In genomic region chr9:94167055-94167346, GRCh38 we compare ENCODE assay signal across 8 cellular contexts.
A peak's percentile ranks its signal among the peaks of the same experiment; 100 is the strongest.
DNase-seq lines count a peak whose midpoint lies in the region; ATAC-seq, FAIRE-seq and TF ChIP-seq lines count a peak whose summit lies in the region.

No MANE protein-coding gene starts in this region.

- H3K9ac ChIP-seq in smooth muscle cell (ENCODE audit: low read depth): peak overlapping the region; percentile 80

- no peak for DNase-seq in activated T-cell treated with anti-CD3 and anti-CD28 coated beads, Interleukin-2, amount 50 U/mL, for 4 hours
- no peak for DNase-seq in activated T-cell treated with anti-CD3 and anti-CD28 coated beads, Interleukin-2, amount 50 U/mL, for 48 hours
- DNase-seq in glutamatergic neuron (no peak), smooth muscle cell (lab: John Stamatoyannopoulos, UW; ENCODE audit: unreplicated experiment) (no peak), AG08396 (ENCODE audit: low spot score) (no peak), D721Med (ENCODE audit: insufficient read length, low spot score) (no peak)

- no peaks in the 10 kb centered on the region for H3K27me3 Mint-ChIP-seq in activated T-cell treated with anti-CD3 and anti-CD28 coated beads, Interleukin-2, amount 50 U/mL, for 4 hours (ENCODE audit: low read depth)
- H3K27me3 Mint-ChIP-seq in glutamatergic neuron (ENCODE audit: unreplicated experiment): peaks cover 7% of the 10 kb centered on the region

- peaks cover 51% of the 10 kb centered on the region for H3K4me1 Mint-ChIP-seq in activated T-cell treated with anti-CD3 and anti-CD28 coated beads, Interleukin-2, amount 50 U/mL, for 4 hours (ENCODE audit: low read depth)
- H3K4me1 Mint-ChIP-seq in glutamatergic neuron (ENCODE audit: low read depth, unreplicated experiment): peaks cover 13% of the 10 kb centered on the region

- H3K36me3 ChIP-seq in smooth muscle cell (ENCODE audit: low read depth): no peaks in the 10 kb centered on the region

- H3K79me2 ChIP-seq in smooth muscle cell (ENCODE audit: low read depth): peaks cover 50% of the 10 kb centered on the region

- H4K20me1 ChIP-seq in smooth muscle cell (ENCODE audit: low read depth): peaks cover 52% of the 10 kb centered on the region

- H3K4me2 ChIP-seq in smooth muscle cell: peak overlapping the region; percentile 92

- no peaks in the 10 kb centered on the region for H3K27me3 ChIP-seq in smooth muscle cell (ENCODE audit: low read depth)

- H2AFZ ChIP-seq in smooth muscle cell (ENCODE audit: low read depth): no peak overlapping the region

- H3K4me1 ChIP-seq in smooth muscle cell (ENCODE audit: low read depth): peaks cover 27% of the 10 kb centered on the region

- WGBS in smooth muscle cell (ENCODE audit: low lambda C conversion rate): under 1% methylated on average over 14 of the region's 19 CpGs

- no peak for FAIRE-seq in D721Med (lab: Jason Lieb, UNC)

- peaks cover 4% of the 10 kb centered on the region for H3F3A ChIP-seq in smooth muscle cell (ENCODE audit: low read depth)

- peak overlapping the region; percentile 99 for H3K27ac ChIP-seq in VCaP
- peak overlapping the region; percentile 100 for H3K27ac ChIP-seq in smooth muscle cell (ENCODE audit: low read depth)

- no peak for ATAC-seq in activated T-cell treated with anti-CD3 and anti-CD28 coated beads, Interleukin-2, amount 50 U/mL, for 4 hours
- ATAC-seq in HG03571 (IDR thresholded peaks at IDR 0.05; ENCODE audit: unreplicated experiment): no peak

- no peak for TF ChIP-seq CTCF in VCaP (conservative IDR thresholded peaks at IDR 0.05)
- no peak for TF ChIP-seq CTCF in glutamatergic neuron (IDR thresholded peaks at IDR 0.05; ENCODE audit: partially characterized antibody, unreplicated experiment)
- TF ChIP-seq CTCF in smooth muscle cell (IDR thresholded peaks at IDR 0.05; ENCODE audit: borderline replicate concordance, insufficient read depth, poor library complexity, severe bottlenecking): no peak
- TF ChIP-seq CTCF in D721Med (IDR thresholded peaks at IDR 0.05; ENCODE audit: insufficient read depth, missing control alignments): no peak

- peak overlapping the region; percentile 88 for H3K4me3 ChIP-seq in smooth muscle cell

- H3K36me3 Mint-ChIP-seq in activated T-cell treated with anti-CD3 and anti-CD28 coated beads, Interleukin-2, amount 50 U/mL, for 4 hours (ENCODE audit: insufficient read depth): peaks cover 5% of the 10 kb centered on the region
- no peaks in the 10 kb centered on the region for H3K36me3 Mint-ChIP-seq in glutamatergic neuron (ENCODE audit: unreplicated experiment)

- peak overlapping the region; percentile 86 for H3K4me3 Mint-ChIP-seq in activated T-cell treated with anti-CD3 and anti-CD28 coated beads, Interleukin-2, amount 50 U/mL, for 4 hours
- peak overlapping the region; percentile 94 for H3K4me3 Mint-ChIP-seq in glutamatergic neuron (ENCODE audit: unreplicated experiment)

- H3K27ac Mint-ChIP-seq in glutamatergic neuron (ENCODE audit: unreplicated experiment): peak overlapping the region; percentile 71

- no peaks in the 10 kb centered on the region for H3K9me3 ChIP-seq in smooth muscle cell (replicated peaks; ENCODE audit: low read depth)

- no peaks in the 10 kb centered on the region for H3K9me3 Mint-ChIP-seq in activated T-cell treated with anti-CD3 and anti-CD28 coated beads, Interleukin-2, amount 50 U/mL, for 4 hours
- H3K9me3 Mint-ChIP-seq in glutamatergic neuron (ENCODE audit: unreplicated experiment): peaks cover 11% of the 10 kb centered on the region
